ENCODE assay signal across 8 cellular contexts in genomic region chr6:22954749-22955385, GRCh38.
DNase-seq lines count a peak whose midpoint lies in the region; ATAC-seq, FAIRE-seq and TF ChIP-seq lines count a peak whose summit lies in the region.

No MANE protein-coding gene starts in this region.

- peak overlapping the region; percentile 46 for H3K4me2 ChIP-seq in parathyroid adenoma (ENCODE audit: low read length)

- no peaks in the 10 kb centered on the region for H3K79me2 ChIP-seq in parathyroid adenoma

- peak overlapping the region in 1 of 2 donors; percentile 5 for H3K27ac ChIP-seq in coronary artery
- peak overlapping the region; percentile 54 for H3K27ac ChIP-seq in parathyroid adenoma

- TF ChIP-seq CTCF in coronary artery (IDR thresholded peaks at IDR 0.05) (no peak), parathyroid adenoma (IDR thresholded peaks at IDR 0.05) (no peak)

- no peaks in the 10 kb centered on the region for H3K9me3 ChIP-seq in parathyroid adenoma (ENCODE audit: control insufficient read depth, low read length)

- H3K9ac ChIP-seq in parathyroid adenoma, result no peak overlapping the region

- ATAC-seq in GM21576 (IDR thresholded peaks at IDR 0.05; ENCODE audit: unreplicated experiment), result peak; percentile 70

- H3K4me3 ChIP-seq in coronary artery (peak overlapping the region; percentile 51), parathyroid adenoma (ENCODE audit: low read depth, low read length) (peak overlapping the region; percentile 7)

- peak overlapping the region; percentile 31 for H2AFZ ChIP-seq in parathyroid adenoma

- DNase-seq in DMS79 (lab: John Stamatoyannopoulos, UW) (peak; percentile 28), NAMALWA (ENCODE audit: low spot score) (peak; percentile 11), coronary artery (ENCODE audit: low spot score) (no peak), HTR-8/SVneo (ENCODE audit: insufficient read length, low spot score) (no peak), NCI-H2107 treated with DMSO at 0.1 percent for 48 hours (lab: John Stamatoyannopoulos, UW; ENCODE audit: unreplicated experiment) (no peak), inferior parietal cortex (ENCODE audit: extremely low spot score) (no peak)

- no peaks in the 10 kb centered on the region for H3K36me3 ChIP-seq in parathyroid adenoma (ENCODE audit: control insufficient read depth, insufficient read depth, low read length)

- H3K4me1 ChIP-seq in parathyroid adenoma, result peaks cover 22% of the 10 kb centered on the region

- FAIRE-seq in HTR-8/SVneo (lab: Jason Lieb, UNC), result no peak

- H3K27me3 ChIP-seq in parathyroid adenoma (ENCODE audit: control insufficient read depth, insufficient read depth, low read length), result no peaks in the 10 kb centered on the region

Comparison
In these comparisons a context has a peak if more than half of its experiments do, and no peak if none do; other contexts are left out.
1. DNase-seq: peak in DMS79 (single experiment) and NAMALWA (single experiment); none in coronary artery (single experiment), HTR-8/SVneo (single experiment), NCI-H2107 treated with DMSO at 0.1 percent for 48 hours (single experiment) and inferior parietal cortex (single experiment).